3 cellular contexts compared by ENCODE assay signal in genomic region chr12:90868626-90869025, GRCh38.
"Had no signal": no experiment of that assay in that cellular context is flagged by ENCODE, and none has a peak within 500 bp of the region (broad histone marks: within the 10 kb centered on the region; RNA-seq: fewer than 3 reads in every experiment).

No MANE protein-coding gene starts in this region.

- DNase-seq: GDM1, GF-D8 had no signal

- ATAC-seq: GM12878 had no signal

- H3K4me3 ChIP-seq: GM12878 had no signal
